In genomic region chrX:143781103-143781502, GRCh38 we compare ENCODE assay signal across 23 cellular contexts.
A peak's percentile ranks its signal among the peaks of the same experiment; 100 is the strongest.
DNase-seq lines count a peak whose midpoint lies in the region; ATAC-seq, FAIRE-seq and TF ChIP-seq lines count a peak whose summit lies in the region.
"Had no signal": no experiment of that assay in that cellular context is flagged by ENCODE, and none has a peak within 500 bp of the region (broad histone marks: within the 10 kb centered on the region; RNA-seq: fewer than 3 reads in every experiment).

No MANE protein-coding gene starts in this region.

- H3K27ac Mint-ChIP-seq in glutamatergic neuron (ENCODE audit: unreplicated experiment), result no peak overlapping the region
- H3K27ac Mint-ChIP-seq: activated naive CD4-positive, alpha-beta T cell treated with anti-CD3 and anti-CD28 coated beads, Interleukin-2, amount 10 ng/mL, durations not matched to agents 7 days and 5 days; CD8-positive, alpha-beta T cell; IgD-negative memory B cell; stimulated activated naive B cell treated with anti-CD40 and anti-IgM and Interleukin-4, amounts not matched to agents 10 μg/mL and 1 μg/mL and 100 μg/mL, for 72 hours had no signal

- H3K4me1 Mint-ChIP-seq in glutamatergic neuron (ENCODE audit: low read depth, unreplicated experiment), result no peaks in the 10 kb centered on the region
- H3K4me1 Mint-ChIP-seq: activated naive CD4-positive, alpha-beta T cell treated with anti-CD3 and anti-CD28 coated beads, Interleukin-2, amount 10 ng/mL, durations not matched to agents 7 days and 5 days; stimulated activated naive B cell treated with anti-CD40 and anti-IgM and Interleukin-4, amounts not matched to agents 10 μg/mL and 1 μg/mL and 100 μg/mL, for 72 hours had no signal

- no peak for ATAC-seq in GM19351 (IDR thresholded peaks at IDR 0.05; ENCODE audit: unreplicated experiment)
- ATAC-seq: body of pancreas; CD8-positive, alpha-beta T cell; heart right ventricle; left cardiac atrium; Panc1; stimulated activated naive B cell treated with anti-CD40 and anti-IgM and Interleukin-4, amounts not matched to agents 10 μg/mL and 1 μg/mL and 100 μg/mL, for 72 hours had no signal

- no peak for TF ChIP-seq CTCF in cardiac fibroblast (IDR thresholded peaks at IDR 0.05; ENCODE audit: low read depth, low read length)
- TF ChIP-seq CTCF in glutamatergic neuron (IDR thresholded peaks at IDR 0.05; ENCODE audit: partially characterized antibody, unreplicated experiment), result no peak

- no peak for FAIRE-seq in HTR-8/SVneo (lab: Jason Lieb, UNC)

- H3K4me3 ChIP-seq in cardiac fibroblast (replicated peaks in 1 of 2; ENCODE audit: low read depth in 2 of 2, low read length in 2 of 2), result no peak overlapping the region
- H3K4me3 ChIP-seq: body of pancreas, heart right ventricle had no signal

- no peaks in the 10 kb centered on the region for H3K27me3 Mint-ChIP-seq in glutamatergic neuron (ENCODE audit: unreplicated experiment)
- H3K27me3 Mint-ChIP-seq: activated naive CD4-positive, alpha-beta T cell treated with anti-CD3 and anti-CD28 coated beads, Interleukin-2, amount 10 ng/mL, durations not matched to agents 7 days and 5 days; IgD-negative memory B cell; stimulated activated naive B cell treated with anti-CD40 and anti-IgM and Interleukin-4, amounts not matched to agents 10 μg/mL and 1 μg/mL and 100 μg/mL, for 72 hours had no signal

- H3K9me3 Mint-ChIP-seq in glutamatergic neuron (ENCODE audit: unreplicated experiment), result no peaks in the 10 kb centered on the region
- H3K9me3 Mint-ChIP-seq: activated naive CD4-positive, alpha-beta T cell treated with anti-CD3 and anti-CD28 coated beads, Interleukin-2, amount 10 ng/mL, durations not matched to agents 7 days and 5 days had no signal

- DNase-seq in AG20443 (ENCODE audit: low spot score) (peak; percentile 5), HTR-8/SVneo (ENCODE audit: insufficient read length, low spot score) (peak; percentile 10), cardiac fibroblast (ENCODE audit: low read depth in 2 of 2) (peak; percentile 2 to 19), kidney glomerular epithelial cell (lab: John Stamatoyannopoulos, UW) (peak; percentile 1), OCI-M2 (lab: John Stamatoyannopoulos, UW; ENCODE audit: unreplicated experiment) (no peak), glutamatergic neuron (no peak), NCI-H510A treated with DMSO at 0.1 percent for 48 hours (lab: John Stamatoyannopoulos, UW) (no peak)
- DNase-seq: activated CD4-positive, alpha-beta T cell treated with anti-CD3 and anti-CD28 coated beads, Interleukin-2, amount 50 U/mL, for 4 hours; activated naive CD4-positive, alpha-beta T cell treated with anti-CD3 and anti-CD28 coated beads, Interleukin-2, amount 10 ng/mL, durations not matched to agents 7 days and 5 days; activated T-cell treated with anti-CD3 and anti-CD28 coated beads, Interleukin-2, amount 50 U/mL, for 1 hour; body of pancreas; CD8-positive, alpha-beta T cell; heart right ventricle; left cardiac atrium; NCI-H1092; NCI-H2107; NCI-H526 treated with DMSO at 0.1 percent for 48 hours; stimulated activated CD4-positive, alpha-beta T cell treated with anti-CD3 and anti-CD28 coated beads, Interleukin-15, amount 100 ng/mL, for 24 hours; stimulated activated naive B cell treated with anti-CD40 and anti-IgM and Interleukin-4, amounts not matched to agents 10 μg/mL and 1 μg/mL and 100 μg/mL, for 72 hours; trophoblast cell had no signal

- H3K4me3 Mint-ChIP-seq in glutamatergic neuron (ENCODE audit: unreplicated experiment), result no peak overlapping the region
- H3K4me3 Mint-ChIP-seq: activated naive CD4-positive, alpha-beta T cell treated with anti-CD3 and anti-CD28 coated beads, Interleukin-2, amount 10 ng/mL, durations not matched to agents 7 days and 5 days; CD8-positive, alpha-beta T cell; IgD-negative memory B cell; stimulated activated naive B cell treated with anti-CD40 and anti-IgM and Interleukin-4, amounts not matched to agents 10 μg/mL and 1 μg/mL and 100 μg/mL, for 72 hours had no signal

- H3K36me3 Mint-ChIP-seq in glutamatergic neuron (ENCODE audit: unreplicated experiment), result no peaks in the 10 kb centered on the region
- H3K36me3 Mint-ChIP-seq: activated naive CD4-positive, alpha-beta T cell treated with anti-CD3 and anti-CD28 coated beads, Interleukin-2, amount 10 ng/mL, durations not matched to agents 7 days and 5 days; CD8-positive, alpha-beta T cell; stimulated activated naive B cell treated with anti-CD40 and anti-IgM and Interleukin-4, amounts not matched to agents 10 μg/mL and 1 μg/mL and 100 μg/mL, for 72 hours had no signal

Comparison
In these comparisons a context has a peak if more than half of its experiments do, and no peak if none do; other contexts are left out.
1. DNase-seq: peak in AG20443 (single experiment), HTR-8/SVneo (single experiment), cardiac fibroblast (2 of 2) and kidney glomerular epithelial cell (single experiment); none in OCI-M2 (single experiment), glutamatergic neuron (single experiment) and NCI-H510A treated with DMSO at 0.1 percent for 48 hours (single experiment).